1 cellular context compared by ENCODE assay signal in genomic region chr10:17617031-17617911, GRCh38.
A peak's percentile ranks its signal among the peaks of the same experiment; 100 is the strongest.
TF ChIP-seq lines count a peak whose summit lies in the region.

Gene HACD1 (minus strand): TSS chr10:17617374. CDS start chr10:17617339, 35 bp downstream.

TF ChIP-seq in HepG2, 621 proteins besides CTCF, POLR2A, EP300 and RAD21 (continued from another document and continues in another):
- TF ChIP-seq ZNF281 (CRISPR knock-in tag; IDR thresholded peaks at IDR 0.05; ENCODE audit: borderline replicate concordance) = no peak
- no peak for TF ChIP-seq JARID2 (CRISPR knock-in tag; IDR thresholded peaks at IDR 0.05; ENCODE audit: insufficient replicate concordance)
- no peak; the same call in 1 of the 2 replicates for TF ChIP-seq SOX5 (CRISPR knock-in tag; IDR thresholded peaks at IDR 0.05; ENCODE audit: borderline replicate concordance)
- no peak; the same call in 1 of the 2 replicates for TF ChIP-seq ZSCAN20 (CRISPR knock-in tag; IDR thresholded peaks at IDR 0.05; ENCODE audit: borderline replicate concordance)
- 0 out of 2 replicates have a peak, but pooled peaks have one; percentile 41 for TF ChIP-seq ZNF761 (CRISPR knock-in tag; conservative IDR thresholded peaks at IDR 0.05)
- peak; percentile 74; the same call in 1 of the 2 replicates for TF ChIP-seq ZNF414 (CRISPR knock-in tag; IDR thresholded peaks at IDR 0.05)
- no peak for TF ChIP-seq MAZ (IDR thresholded peaks at IDR 0.05; ENCODE audit: borderline replicate concordance, low read depth, low read length)
- TF ChIP-seq MAZ (CRISPR knock-in tag; IDR thresholded peaks at IDR 0.05; ENCODE audit: low read depth) = peak; percentile 82
- TF ChIP-seq ZNF260 (CRISPR knock-in tag; IDR thresholded peaks at IDR 0.05; ENCODE audit: borderline replicate concordance, low read depth) = no peak
- TF ChIP-seq KLF13 (CRISPR knock-in tag; IDR thresholded peaks at IDR 0.05) = no peak
- TF ChIP-seq UBTF (CRISPR knock-in tag; IDR thresholded peaks at IDR 0.05) = peak; percentile 54; the same call in 1 of the 2 replicates
- TF ChIP-seq THAP9 (CRISPR knock-in tag; IDR thresholded peaks at IDR 0.05; ENCODE audit: borderline replicate concordance) = peak; percentile 31; the same call in 1 of the 2 replicates
- TF ChIP-seq FIP1L1 (IDR thresholded peaks at IDR 0.05; ENCODE audit: borderline replicate concordance, insufficient read depth, low read depth, low read length) = no peak
- no peak for TF ChIP-seq MTA3 (CRISPR knock-in tag; IDR thresholded peaks at IDR 0.05)
- no peak for TF ChIP-seq CEBPG (CRISPR knock-in tag; IDR thresholded peaks at IDR 0.05)
- TF ChIP-seq ZNF576 (CRISPR knock-in tag; IDR thresholded peaks at IDR 0.05) = no peak
- no peak for TF ChIP-seq NFYB (CRISPR knock-in tag; IDR thresholded peaks at IDR 0.05)
- no peak for TF ChIP-seq CHD4 (IDR thresholded peaks at IDR 0.05; ENCODE audit: borderline replicate concordance, low read length)
- TF ChIP-seq ZNF800 (CRISPR knock-in tag; IDR thresholded peaks at IDR 0.05) = peak; percentile 93
- no peak for TF ChIP-seq MLX (CRISPR knock-in tag; IDR thresholded peaks at IDR 0.05)
- peak; percentile 78 for TF ChIP-seq ZFY (CRISPR knock-in tag; IDR thresholded peaks at IDR 0.05)
- no peak for TF ChIP-seq HOXA7 (CRISPR knock-in tag; IDR thresholded peaks at IDR 0.05)
- TF ChIP-seq SP2 (CRISPR knock-in tag; IDR thresholded peaks at IDR 0.05) = no peak; the same call in 1 of the 2 replicates
- TF ChIP-seq BCL6 (CRISPR knock-in tag; IDR thresholded peaks at IDR 0.05) = peak; percentile 89
- no peak for TF ChIP-seq TBX2 (CRISPR knock-in tag; IDR thresholded peaks at IDR 0.05; ENCODE audit: borderline replicate concordance)
- TF ChIP-seq GMEB2 (CRISPR knock-in tag; IDR thresholded peaks at IDR 0.05; ENCODE audit: low read depth) = no peak
- no peak for TF ChIP-seq ZFP36L2 (CRISPR knock-in tag; IDR thresholded peaks at IDR 0.05)
- no peak for TF ChIP-seq MIXL1 (CRISPR knock-in tag; IDR thresholded peaks at IDR 0.05)
- TF ChIP-seq TFDP2 (CRISPR knock-in tag; IDR thresholded peaks at IDR 0.05) = peak; percentile 44; the same call in 1 of the 2 replicates
- no peak for TF ChIP-seq SETDB1 (CRISPR knock-in tag; IDR thresholded peaks at IDR 0.05; ENCODE audit: borderline replicate concordance)
- peak; percentile 79; the same call in 1 of the 2 replicates for TF ChIP-seq PATZ1 (CRISPR knock-in tag; IDR thresholded peaks at IDR 0.05)
- TF ChIP-seq ZNF775 (CRISPR knock-in tag; IDR thresholded peaks at IDR 0.05; ENCODE audit: borderline replicate concordance) = no peak
- TF ChIP-seq TRIM24 (CRISPR knock-in tag; IDR thresholded peaks at IDR 0.05) = no peak
- no peak for TF ChIP-seq ZNF264 (CRISPR knock-in tag; IDR thresholded peaks at IDR 0.05)
- no peak for TF ChIP-seq ZNF362 (CRISPR knock-in tag; IDR thresholded peaks at IDR 0.05; ENCODE audit: borderline replicate concordance)
